In the genomic region with DNA sequence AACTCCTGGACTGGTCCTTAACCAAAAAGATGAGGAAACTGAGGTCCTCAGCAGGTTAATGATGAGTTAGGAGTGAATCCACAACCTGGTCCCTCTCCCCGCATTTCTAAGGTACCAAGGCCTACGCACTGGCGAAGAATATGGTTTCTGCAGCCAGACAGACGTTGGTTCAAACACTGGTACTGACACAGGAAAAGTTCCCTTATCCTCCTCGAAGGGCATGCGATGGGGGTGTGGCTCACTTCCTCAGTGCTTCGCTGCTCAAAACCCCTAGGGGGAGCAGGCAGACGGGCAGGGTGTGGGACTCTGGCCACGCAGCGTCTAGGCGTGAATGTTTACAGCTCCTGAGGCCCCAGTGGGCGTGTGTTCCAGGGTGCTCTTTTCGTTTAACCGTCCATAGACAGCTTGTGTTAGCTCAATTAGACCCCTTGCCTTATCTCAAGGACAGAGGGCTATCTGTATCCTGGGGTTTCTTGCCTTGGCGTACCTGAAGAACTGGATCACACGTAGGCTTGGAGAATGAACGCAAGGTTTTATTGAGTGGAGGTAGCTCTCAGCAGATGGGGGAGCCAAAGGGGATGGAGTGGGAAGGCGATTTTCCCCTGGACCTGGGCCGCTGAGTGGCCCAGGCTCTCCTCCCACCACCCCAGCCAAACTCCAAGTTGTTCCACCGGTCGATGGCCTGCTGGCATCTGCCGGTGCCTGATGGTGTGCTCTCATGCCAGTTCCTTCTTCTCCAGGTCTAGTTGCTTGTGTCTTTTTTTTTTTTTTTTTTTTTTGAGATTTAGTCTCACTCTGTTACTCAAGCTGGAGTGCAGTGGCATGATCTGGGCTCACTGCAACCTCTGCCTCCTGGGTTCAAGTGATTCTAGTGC, we compare ENCODE assay signal across 8 cellular contexts. TPM values are rescaled to one million over a fixed set of nuclear protein-coding genes. Genes with fewer than 3 reads are reported as not detected.
DNase-seq lines count a peak whose midpoint lies in the region; ATAC-seq and TF ChIP-seq lines count a peak whose summit lies in the region.

No MANE protein-coding gene starts in this region.

- WGBS in testis, 2 donors, result 65 to 71% methylated on average over 22 of the region's 22 CpGs

- no peak for TF ChIP-seq POLR2A in testis (IDR thresholded peaks at IDR 0.05)

- in situ Hi-C loops in G401 (cut with HindIII; ENCODE audit: low sequenced_read_pairs), result no loop called here

- no peaks in the 10 kb centered on the region for H3K9me3 ChIP-seq in testis

- no peak overlapping the region for H3K4me3 ChIP-seq in testis

- intact Hi-C loops in testis (cut with DNase I; ENCODE audit: low total_unique reads), result loop anchor here (5.0 kb wide), 1 partner anchor 94 kb away; no protein-coding TSS in a partner anchor

- CTCF ChIA-PET in HEK293T (lab: Yijun Ruan, JAX), result interaction anchor here (0.8 to 1.5 kb wide), 5 partner anchors 9 to 97 kb away, joined by 3 to 5 read pairs (median 3); no protein-coding TSS in a partner anchor
- CTCF ChIA-PET in activated CD4-positive, alpha-beta memory T cell treated with anti-CD3 and anti-CD28 coated beads, Interleukin-2, amount 10 ng/mL, durations not matched to agents 7 days and 5 days (lab: Charles Lee), result interaction anchor here (0.6 to 4.1 kb wide), 22 partner anchors 9 to 186 kb away, joined by 3 to 61 read pairs (median 4); no protein-coding TSS in a partner anchor

- H3K27ac Mint-ChIP-seq in activated CD4-positive, alpha-beta memory T cell treated with anti-CD3 and anti-CD28 coated beads, Interleukin-2, amount 10 ng/mL, durations not matched to agents 7 days and 5 days, result no peak overlapping the region
- no peak overlapping the region for H3K27ac Mint-ChIP-seq in endothelial cell (ENCODE audit: unreplicated experiment)
- H3K27ac Mint-ChIP-seq in nephron, result no peak overlapping the region

- TF ChIP-seq CTCF in endothelial cell (IDR thresholded peaks at IDR 0.05; ENCODE audit: unreplicated experiment) (peak; percentile 69), nephron (IDR thresholded peaks at IDR 0.05; ENCODE audit: unreplicated experiment in 3 of 3) (peak in 2 of 3 experiments; percentile 15 to 29), testis (IDR thresholded peaks at IDR 0.05) (peak in 2 of 3 experiments; percentile 35 to 39)

- POLR2A ChIA-PET in HEK293T (lab: Yijun Ruan, JAX), result no interaction called here
- POLR2A ChIA-PET in activated CD4-positive, alpha-beta memory T cell treated with anti-CD3 and anti-CD28 coated beads, Interleukin-2, amount 10 ng/mL, durations not matched to agents 7 days and 5 days (lab: Charles Lee), result interaction anchor here (0.9 to 1.2 kb wide), 3 partner anchors 14 to 83 kb away, joined by 3 to 9 read pairs (median 4); partner anchors contain the start of gene PTPN1

- ATAC-seq in HG02852 (IDR thresholded peaks at IDR 0.05; ENCODE audit: unreplicated experiment), result no peak

- H3K4me3 Mint-ChIP-seq in activated CD4-positive, alpha-beta memory T cell treated with anti-CD3 and anti-CD28 coated beads, Interleukin-2, amount 10 ng/mL, durations not matched to agents 7 days and 5 days, result no peak overlapping the region
- H3K4me3 Mint-ChIP-seq in endothelial cell (ENCODE audit: unreplicated experiment) (no peak overlapping the region), nephron (no peak overlapping the region)

- no peaks in the 10 kb centered on the region for H3K36me3 Mint-ChIP-seq in activated CD4-positive, alpha-beta memory T cell treated with anti-CD3 and anti-CD28 coated beads, Interleukin-2, amount 10 ng/mL, durations not matched to agents 7 days and 5 days (ENCODE audit: low read depth)
- no peaks in the 10 kb centered on the region for H3K36me3 Mint-ChIP-seq in endothelial cell (ENCODE audit: low read depth, unreplicated experiment)
- no peaks in the 10 kb centered on the region for H3K36me3 Mint-ChIP-seq in nephron (ENCODE audit: low read depth)

- no peaks in the 10 kb centered on the region for H3K27me3 ChIP-seq in testis

- H3K9me3 Mint-ChIP-seq in activated CD4-positive, alpha-beta memory T cell treated with anti-CD3 and anti-CD28 coated beads, Interleukin-2, amount 10 ng/mL, durations not matched to agents 7 days and 5 days, result no peaks in the 10 kb centered on the region
- H3K9me3 Mint-ChIP-seq in endothelial cell (ENCODE audit: unreplicated experiment), result no peaks in the 10 kb centered on the region
- H3K9me3 Mint-ChIP-seq in nephron, result no peaks in the 10 kb centered on the region

- peak; percentile 17 for DNase-seq in G401 (ENCODE audit: low spot score)
- peak; percentile 64 for DNase-seq in HEK293T (ENCODE audit: extremely low spot score)
- peak; percentile 6 for DNase-seq in NCI-H774 (lab: John Stamatoyannopoulos, UW)
- DNase-seq in activated CD4-positive, alpha-beta memory T cell treated with anti-CD3 and anti-CD28 coated beads, Interleukin-2, amount 10 ng/mL, durations not matched to agents 7 days and 5 days, result peak; percentile 83
- peak; percentile 71 for DNase-seq in endothelial cell (ENCODE audit: low spot score)
- DNase-seq in testis, result peak; percentile 66

- H3K4me1 ChIP-seq in testis, result peaks cover 10% of the 10 kb centered on the region

- peaks cover 60% of the 10 kb centered on the region for H3K4me1 Mint-ChIP-seq in activated CD4-positive, alpha-beta memory T cell treated with anti-CD3 and anti-CD28 coated beads, Interleukin-2, amount 10 ng/mL, durations not matched to agents 7 days and 5 days
- H3K4me1 Mint-ChIP-seq in endothelial cell (ENCODE audit: unreplicated experiment) (no peaks in the 10 kb centered on the region), nephron (peaks cover 6% of the 10 kb centered on the region)

- no peak overlapping the region for H3K27ac ChIP-seq in testis

- no peaks in the 10 kb centered on the region for H3K27me3 Mint-ChIP-seq in activated CD4-positive, alpha-beta memory T cell treated with anti-CD3 and anti-CD28 coated beads, Interleukin-2, amount 10 ng/mL, durations not matched to agents 7 days and 5 days
- H3K27me3 Mint-ChIP-seq in endothelial cell (ENCODE audit: unreplicated experiment) (peaks cover 1% of the 10 kb centered on the region), nephron (ENCODE audit: low read depth) (peaks cover 6% of the 10 kb centered on the region)

- H3K36me3 ChIP-seq in testis (ENCODE audit: low read depth, missing control alignments), result no peaks in the 10 kb centered on the region

TF ChIP-seq in HEK293T, 16 proteins besides CTCF, POLR2A, EP300 and RAD21:
- TF ChIP-seq FOXA1 (IDR thresholded peaks at IDR 0.05) (no peak), ZNF384 (IDR thresholded peaks at IDR 0.05) (no peak), HDGF (IDR thresholded peaks at IDR 0.05; ENCODE audit: borderline replicate concordance) (no peak), TARDBP (IDR thresholded peaks at IDR 0.05) (no peak), LEF1 (IDR thresholded peaks at IDR 0.05; ENCODE audit: borderline replicate concordance) (no peak), NFRKB (IDR thresholded peaks at IDR 0.05) (no peak), ELF4 (IDR thresholded peaks at IDR 0.05) (no peak), ARNT (IDR thresholded peaks at IDR 0.05) (no peak), FOXM1 (IDR thresholded peaks at IDR 0.05; ENCODE audit: borderline replicate concordance) (no peak), PKNOX1 (IDR thresholded peaks at IDR 0.05) (no peak), CTBP1 (IDR thresholded peaks at IDR 0.05; ENCODE audit: borderline replicate concordance) (no peak), L3MBTL2 (conservative IDR thresholded peaks at IDR 0.05) (no peak), FOXK2 (IDR thresholded peaks at IDR 0.05) (no peak), BHLHE40 (IDR thresholded peaks at IDR 0.05; ENCODE audit: borderline replicate concordance) (no peak), SP1 (IDR thresholded peaks at IDR 0.05) (no peak), SUZ12 (IDR thresholded peaks at IDR 0.05) (no peak)

RNA-seq across cellular contexts. Expression of gene PTPN1, which starts 31.8 kb away (rescaled TPM):
- 41.1 and 46.5 TPM in 2 replicates for total RNA-seq in G401 (2014; rRNA removed; shearing (Covaris generic))
- total RNA-seq in activated CD4-positive, alpha-beta memory T cell treated with anti-CD3 and anti-CD28 coated beads, Interleukin-2, amount 10 ng/mL, durations not matched to agents 7 days and 5 days, result 10 to 100 TPM; 79.6 to 80.5 TPM
- total RNA-seq in endothelial cell (ENCODE audit: unreplicated experiment) (46.0 TPM), testis (10 to 100 TPM; 42.0 to 44.3 TPM)
- polyA plus RNA-seq in testis (ENCODE audit: insufficient read depth, low read depth, low replicate concordance), result 44.0 TPM

Comparison
In these comparisons a context has a peak if more than half of its experiments do, and no peak if none do; other contexts are left out.
1. DNase-seq: peak in every context shown above with its lines; median percentile 83 in activated CD4-positive, alpha-beta memory T cell treated with anti-CD3 and anti-CD28 coated beads, Interleukin-2, amount 10 ng/mL, durations not matched to agents 7 days and 5 days; 71 in endothelial cell; 66 in testis; 64 in HEK293T; 17 in G401; 6 in NCI-H774.